In the genomic region with DNA sequence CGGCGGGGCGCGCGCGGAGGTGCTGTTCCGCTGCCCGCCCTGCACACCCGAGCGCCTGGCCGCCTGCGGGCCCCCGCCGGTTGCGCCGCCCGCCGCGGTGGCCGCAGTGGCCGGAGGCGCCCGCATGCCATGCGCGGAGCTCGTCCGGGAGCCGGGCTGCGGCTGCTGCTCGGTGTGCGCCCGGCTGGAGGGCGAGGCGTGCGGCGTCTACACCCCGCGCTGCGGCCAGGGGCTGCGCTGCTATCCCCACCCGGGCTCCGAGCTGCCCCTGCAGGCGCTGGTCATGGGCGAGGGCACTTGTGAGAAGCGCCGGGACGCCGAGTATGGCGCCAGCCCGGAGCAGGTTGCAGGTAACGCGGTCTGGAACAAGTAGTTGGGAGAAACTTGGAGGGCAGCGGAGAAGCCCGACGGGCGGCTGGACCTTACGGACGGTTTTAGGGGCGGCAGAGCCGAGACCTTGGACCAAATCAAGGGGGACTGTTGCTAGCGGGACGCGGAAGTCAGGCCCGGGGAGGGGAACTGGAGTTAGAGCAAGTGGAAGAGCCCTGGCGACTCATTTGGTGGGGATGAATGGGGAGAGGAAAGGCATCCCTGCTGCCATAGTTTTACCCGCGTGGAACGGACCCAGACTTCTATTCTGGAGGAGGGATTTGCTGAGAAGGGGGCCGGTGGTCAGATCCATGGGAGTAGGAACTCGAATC, we compare ENCODE assay signal across 8 cellular contexts. TPM values are rescaled to one million over a fixed set of nuclear protein-coding genes. Genes with fewer than 3 reads are reported as not detected.
A peak's percentile ranks its signal among the peaks of the same experiment; 100 is the strongest.
DNase-seq lines count a peak whose midpoint lies in the region; ATAC-seq and TF ChIP-seq lines count a peak whose summit lies in the region.

No MANE protein-coding gene starts in this region.

- peak; percentile 57 for DNase-seq in Calu3
- DNase-seq in M059J (ENCODE audit: low read depth), result peak; percentile 23
- no peak for DNase-seq in brain microvascular endothelial cell
- DNase-seq in lower lobe of right lung, result no peak
- DNase-seq in type B pancreatic cell (ENCODE audit: extremely low spot score, unreplicated experiment), result peak; percentile 74
- DNase-seq in hypothalamus (lab: John Stamatoyannopoulos, UW), result no peak
- DNase-seq in A172 (ENCODE audit: low spot score), result no peak
- DNase-seq in NCI-H524 treated with DMSO at 0.1 percent for 48 hours (lab: John Stamatoyannopoulos, UW), result no peak

- TF ChIP-seq CTCF in Calu3 (IDR thresholded peaks at IDR 0.05; ENCODE audit: unreplicated experiment), result no peak
- no peak for TF ChIP-seq CTCF in brain microvascular endothelial cell (IDR thresholded peaks at IDR 0.05; ENCODE audit: low read depth, low read length, missing control alignments)
- no peak for TF ChIP-seq CTCF in lower lobe of right lung (IDR thresholded peaks at IDR 0.05)
- no peak for TF ChIP-seq CTCF in type B pancreatic cell (conservative IDR thresholded peaks at IDR 0.05)

- H3K36me3 Mint-ChIP-seq in Calu3 (ENCODE audit: insufficient read depth, unreplicated experiment), result peaks cover 40% of the 10 kb centered on the region
- H3K36me3 Mint-ChIP-seq in type B pancreatic cell, result peaks cover 5% of the 10 kb centered on the region

- H3K4me1 ChIP-seq in lower lobe of right lung, result peaks cover 37% of the 10 kb centered on the region

- BruUV-seq in Calu3 (replicated peaks; lab: Mats Ljungman, UMichigan), result no TSS peak

- H3K4me3 ChIP-seq in brain microvascular endothelial cell (ENCODE audit: low read depth, low read length) (peak overlapping the region; percentile 58), lower lobe of right lung (peak overlapping the region; percentile 55)

- CTCF ChIA-PET in Calu3 (lab: Charles Lee), result interaction anchor here (1.1 kb wide), 1 partner anchor 114 kb away, joined by 6 read pairs; no protein-coding TSS in a partner anchor

- peak; percentile 11 to 15 for ATAC-seq in lower lobe of right lung

- in situ Hi-C loops in brain microvascular endothelial cell (cut with HindIII; ENCODE audit: low pct_ligation_motif_present, low sequenced_read_pairs), result no loop called here

- H3K27ac Mint-ChIP-seq in Calu3 (ENCODE audit: unreplicated experiment), result peak overlapping the region; percentile 58
- H3K27ac Mint-ChIP-seq in type B pancreatic cell, result peak overlapping the region; percentile 74

- H3K4me1 Mint-ChIP-seq in Calu3 (ENCODE audit: low read depth, unreplicated experiment), result peaks cover 51% of the 10 kb centered on the region
- peaks cover 38% of the 10 kb centered on the region for H3K4me1 Mint-ChIP-seq in type B pancreatic cell (ENCODE audit: unreplicated experiment)

- H3K27ac ChIP-seq in brain microvascular endothelial cell (peak overlapping the region; percentile 1), lower lobe of right lung (no peak overlapping the region)

- intact Hi-C loops in Calu3 (cut with micrococcal nuclease; ENCODE audit: unreplicated experiment) (no loop called here), lower lobe of right lung (cut with DNase I) (no loop called here)

- H3K9me3 Mint-ChIP-seq in Calu3 (ENCODE audit: low read depth, unreplicated experiment) (no peaks in the 10 kb centered on the region), type B pancreatic cell (peaks cover 4% of the 10 kb centered on the region)

- H3K36me3 ChIP-seq in brain microvascular endothelial cell (replicated peaks) (no peaks in the 10 kb centered on the region), lower lobe of right lung (no peaks in the 10 kb centered on the region)

- H3K4me3 Mint-ChIP-seq in Calu3 (ENCODE audit: low read depth, unreplicated experiment), result peak overlapping the region; percentile 97
- peak overlapping the region; percentile 98 for H3K4me3 Mint-ChIP-seq in type B pancreatic cell

- no peaks in the 10 kb centered on the region for H3K27me3 ChIP-seq in brain microvascular endothelial cell (replicated peaks)
- H3K27me3 ChIP-seq in lower lobe of right lung (ENCODE audit: low read depth), result peaks cover 42% of the 10 kb centered on the region

- no peaks in the 10 kb centered on the region for H3K9me3 ChIP-seq in lower lobe of right lung

- peaks cover 60% of the 10 kb centered on the region for H3K27me3 Mint-ChIP-seq in Calu3 (ENCODE audit: unreplicated experiment)
- H3K27me3 Mint-ChIP-seq in type B pancreatic cell, result peaks cover 35% of the 10 kb centered on the region

RNA-seq across cellular contexts. Expression of gene IGFBP2, which starts 0.5 kb away (rescaled TPM):
- total RNA-seq in Calu3 (2022), result 164 and 175 TPM in 2 replicates
- 7.6 and 12.6 TPM in 2 replicates for total RNA-seq in M059J (2014; rRNA removed; shearing (Covaris generic))
- total RNA-seq in lower lobe of right lung, result 37.7 TPM
- 121 and 252 TPM in 2 replicates for total RNA-seq in type B pancreatic cell (ENCODE audit: low replicate concordance)
- total RNA-seq in A172 (2014; rRNA removed; shearing (Covaris generic)), result 42.8 and 56.6 TPM in 2 replicates

Comparison
In these comparisons a context has a peak if more than half of its experiments do, and no peak if none do; other contexts are left out.
1. DNase-seq: peak in Calu3 (single experiment), M059J (single experiment) and type B pancreatic cell (single experiment); none in brain microvascular endothelial cell (single experiment), lower lobe of right lung (single experiment), hypothalamus (0 of 51), A172 (single experiment) and NCI-H524 treated with DMSO at 0.1 percent for 48 hours (single experiment).